Comparison of ENCODE assay signal across 16 cellular contexts in genomic region chr1:196056966-196057365, GRCh38.
"Had no signal": no experiment of that assay in that cellular context is flagged by ENCODE, and none has a peak within 500 bp of the region (broad histone marks: within the 10 kb centered on the region; RNA-seq: fewer than 3 reads in every experiment).

No MANE protein-coding gene starts in this region.

- H3K27ac ChIP-seq: body of pancreas, epithelial cell of prostate, hepatocyte, left lung, prostate gland, tibial artery had no signal

- H3K9me3 Mint-ChIP-seq: activated CD4-positive, alpha-beta T cell treated with anti-CD3 and anti-CD28 coated beads, Interleukin-2, amount 10 ng/mL, durations not matched to agents 24 days and 14 days had no signal

- H3K27me3 Mint-ChIP-seq: activated CD4-positive, alpha-beta T cell treated with anti-CD3 and anti-CD28 coated beads, Interleukin-2, amount 10 ng/mL, durations not matched to agents 24 days and 14 days had no signal

- H3K4me3 Mint-ChIP-seq: activated CD4-positive, alpha-beta T cell treated with anti-CD3 and anti-CD28 coated beads, Interleukin-2, amount 10 ng/mL, durations not matched to agents 24 days and 14 days; activated CD8-positive, alpha-beta T cell treated with anti-CD3 and anti-CD28 coated beads, Interleukin-2, amount 10 ng/mL, durations not matched to agents 7 days and 5 days; activated naive CD4-positive, alpha-beta T cell treated with anti-CD3 and anti-CD28 coated beads for 36 hours; activated T-cell treated with anti-CD3 and anti-CD28 coated beads, Interleukin-2, amount 50 U/mL, for 4 hours had no signal

- ATAC-seq: activated CD8-positive, alpha-beta T cell treated with anti-CD3 and anti-CD28 coated beads, Interleukin-2, amount 10 ng/mL, durations not matched to agents 7 days and 5 days; activated T-cell treated with anti-CD3 and anti-CD28 coated beads, Interleukin-2, amount 50 U/mL, for 4 hours; body of pancreas; left lung; right cardiac atrium; stimulated activated naive CD8-positive, alpha-beta T cell treated with anti-CD3 and anti-CD28 coated beads, Interleukin-15, Interleukin-2, amounts not matched to agents 100 U/mL and 50 U/mL, for 24 hours had no signal

- H3K4me1 Mint-ChIP-seq: activated CD4-positive, alpha-beta T cell treated with anti-CD3 and anti-CD28 coated beads, Interleukin-2, amount 10 ng/mL, durations not matched to agents 24 days and 14 days had no signal

- H3K27ac Mint-ChIP-seq: activated CD4-positive, alpha-beta T cell treated with anti-CD3 and anti-CD28 coated beads, Interleukin-2, amount 10 ng/mL, durations not matched to agents 24 days and 14 days; activated CD8-positive, alpha-beta T cell treated with anti-CD3 and anti-CD28 coated beads, Interleukin-2, amount 10 ng/mL, durations not matched to agents 7 days and 5 days; activated naive CD4-positive, alpha-beta T cell treated with anti-CD3 and anti-CD28 coated beads for 36 hours had no signal

- DNase-seq: activated CD4-positive, alpha-beta T cell treated with anti-CD3 and anti-CD28 coated beads, Interleukin-2, amount 10 ng/mL, durations not matched to agents 24 days and 14 days; activated CD8-positive, alpha-beta T cell treated with anti-CD3 and anti-CD28 coated beads, Interleukin-2, amount 10 ng/mL, durations not matched to agents 7 days and 5 days; activated naive CD4-positive, alpha-beta T cell treated with anti-CD3 and anti-CD28 coated beads for 36 hours; activated T-cell treated with anti-CD3 and anti-CD28 coated beads, Interleukin-2, amount 50 U/mL, for 4 hours; body of pancreas; foreskin fibroblast; left lung; midbrain; right cardiac atrium; stimulated activated CD4-positive, alpha-beta T cell treated with anti-CD3 and anti-CD28 coated beads, Interleukin-2, amount 100 ng/mL, for 24 hours; stimulated activated naive CD8-positive, alpha-beta T cell treated with anti-CD3 and anti-CD28 coated beads, Interleukin-15, Interleukin-2, amounts not matched to agents 100 U/mL and 50 U/mL, for 24 hours; substantia nigra; tibial artery had no signal
